ENCODE assay signal across 1 cellular context in the genomic region with DNA sequence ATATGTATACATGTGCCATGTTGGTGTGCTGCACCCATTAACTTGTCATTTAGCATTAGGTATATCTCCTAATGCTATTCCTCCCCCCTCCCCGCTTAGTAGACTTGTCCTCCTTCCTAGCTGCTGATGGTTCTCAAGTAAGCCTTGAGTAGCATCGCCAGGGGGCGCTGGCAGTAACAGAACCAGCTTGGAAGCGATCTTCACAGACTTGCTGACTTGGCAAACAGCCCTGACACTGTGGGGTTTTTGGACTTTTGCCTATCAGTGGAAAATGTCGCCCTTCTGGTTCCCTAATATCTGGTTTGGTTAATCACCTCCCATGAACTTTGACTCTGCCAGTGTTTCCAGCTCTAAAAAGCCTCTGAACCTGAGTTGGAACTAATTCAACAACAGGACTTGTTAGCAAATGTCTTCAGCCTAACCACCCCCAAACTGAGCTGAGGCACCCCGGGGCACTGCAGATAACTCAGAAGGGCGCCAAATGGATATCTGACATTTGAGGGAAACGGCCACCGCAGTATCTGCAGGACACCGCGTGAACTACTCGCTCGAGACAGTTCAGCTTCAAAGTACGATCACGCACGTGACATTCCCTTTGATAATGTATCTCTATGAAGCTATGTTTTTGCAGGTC.
TF ChIP-seq lines count a peak whose summit lies in the region.

No MANE protein-coding gene starts in this region.

TF ChIP-seq in HEK293, 187 proteins besides CTCF, POLR2A, EP300 and RAD21 (continued from another document):
- TF ChIP-seq PRDM10 (tag by site-specific recombination; IDR thresholded peaks at IDR 0.05), result peak; percentile 90
- peak; percentile 59; the same call in 1 of the 2 replicates for TF ChIP-seq ZSCAN30 (tag by site-specific recombination; IDR thresholded peaks at IDR 0.05)
- TF ChIP-seq, protein P1, sequence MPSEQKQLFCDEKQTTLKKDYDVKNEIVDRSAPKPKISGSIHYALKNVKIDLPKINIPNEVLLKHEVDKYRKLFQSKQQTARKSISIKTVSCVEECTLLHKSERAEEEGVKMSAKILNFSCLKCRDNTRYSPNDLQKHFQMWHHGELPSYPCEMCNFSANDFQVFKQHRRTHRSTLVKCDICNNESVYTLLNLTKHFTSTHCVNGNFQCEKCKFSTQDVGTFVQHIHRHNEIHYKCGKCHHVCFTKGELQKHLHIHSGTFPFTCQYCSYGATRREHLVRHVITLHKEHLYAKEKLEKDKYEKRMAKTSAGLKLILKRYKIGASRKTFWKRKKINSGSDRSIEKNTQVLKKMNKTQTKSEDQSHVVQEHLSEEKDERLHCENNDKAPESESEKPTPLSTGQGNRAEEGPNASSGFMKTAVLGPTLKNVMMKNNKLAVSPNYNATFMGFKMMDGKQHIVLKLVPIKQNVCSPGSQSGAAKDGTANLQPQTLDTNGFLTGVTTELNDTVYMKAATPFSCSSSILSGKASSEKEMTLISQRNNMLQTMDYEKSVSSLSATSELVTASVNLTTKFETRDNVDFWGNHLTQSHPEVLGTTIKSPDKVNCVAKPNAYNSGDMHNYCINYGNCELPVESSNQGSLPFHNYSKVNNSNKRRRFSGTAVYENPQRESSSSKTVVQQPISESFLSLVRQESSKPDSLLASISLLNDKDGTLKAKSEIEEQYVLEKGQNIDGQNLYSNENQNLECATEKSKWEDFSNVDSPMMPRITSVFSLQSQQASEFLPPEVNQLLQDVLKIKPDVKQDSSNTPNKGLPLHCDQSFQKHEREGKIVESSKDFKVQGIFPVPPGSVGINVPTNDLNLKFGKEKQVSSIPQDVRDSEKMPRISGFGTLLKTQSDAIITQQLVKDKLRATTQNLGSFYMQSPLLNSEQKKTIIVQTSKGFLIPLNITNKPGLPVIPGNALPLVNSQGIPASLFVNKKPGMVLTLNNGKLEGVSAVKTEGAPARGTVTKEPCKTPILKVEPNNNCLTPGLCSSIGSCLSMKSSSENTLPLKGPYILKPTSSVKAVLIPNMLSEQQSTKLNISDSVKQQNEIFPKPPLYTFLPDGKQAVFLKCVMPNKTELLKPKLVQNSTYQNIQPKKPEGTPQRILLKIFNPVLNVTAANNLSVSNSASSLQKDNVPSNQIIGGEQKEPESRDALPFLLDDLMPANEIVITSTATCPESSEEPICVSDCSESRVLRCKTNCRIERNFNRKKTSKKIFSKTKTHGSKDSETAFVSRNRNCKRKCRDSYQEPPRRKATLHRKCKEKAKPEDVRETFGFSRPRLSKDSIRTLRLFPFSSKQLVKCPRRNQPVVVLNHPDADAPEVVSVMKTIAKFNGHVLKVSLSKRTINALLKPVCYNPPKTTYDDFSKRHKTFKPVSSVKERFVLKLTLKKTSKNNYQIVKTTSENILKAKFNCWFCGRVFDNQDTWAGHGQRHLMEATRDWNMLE (tag by site-specific recombination; conservative IDR thresholded peaks at IDR 0.05; ENCODE audit: low read depth), result 0 out of 2 replicates have a peak, but pooled peaks have one; percentile 13
- TF ChIP-seq, protein P2, sequence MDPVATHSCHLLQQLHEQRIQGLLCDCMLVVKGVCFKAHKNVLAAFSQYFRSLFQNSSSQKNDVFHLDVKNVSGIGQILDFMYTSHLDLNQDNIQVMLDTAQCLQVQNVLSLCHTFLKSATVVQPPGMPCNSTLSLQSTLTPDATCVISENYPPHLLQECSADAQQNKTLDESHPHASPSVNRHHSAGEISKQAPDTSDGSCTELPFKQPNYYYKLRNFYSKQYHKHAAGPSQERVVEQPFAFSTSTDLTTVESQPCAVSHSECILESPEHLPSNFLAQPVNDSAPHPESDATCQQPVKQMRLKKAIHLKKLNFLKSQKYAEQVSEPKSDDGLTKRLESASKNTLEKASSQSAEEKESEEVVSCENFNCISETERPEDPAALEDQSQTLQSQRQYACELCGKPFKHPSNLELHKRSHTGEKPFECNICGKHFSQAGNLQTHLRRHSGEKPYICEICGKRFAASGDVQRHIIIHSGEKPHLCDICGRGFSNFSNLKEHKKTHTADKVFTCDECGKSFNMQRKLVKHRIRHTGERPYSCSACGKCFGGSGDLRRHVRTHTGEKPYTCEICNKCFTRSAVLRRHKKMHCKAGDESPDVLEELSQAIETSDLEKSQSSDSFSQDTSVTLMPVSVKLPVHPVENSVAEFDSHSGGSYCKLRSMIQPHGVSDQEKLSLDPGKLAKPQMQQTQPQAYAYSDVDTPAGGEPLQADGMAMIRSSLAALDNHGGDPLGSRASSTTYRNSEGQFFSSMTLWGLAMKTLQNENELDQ (tag by site-specific recombination; IDR thresholded peaks at IDR 0.05; ENCODE audit: low read depth), result no peak
- TF ChIP-seq GFI1B (tag by site-specific recombination; IDR thresholded peaks at IDR 0.05), result no peak
- TF ChIP-seq ZBTB8A (tag by site-specific recombination; IDR thresholded peaks at IDR 0.05), result peak; percentile 66
- TF ChIP-seq ZBTB11 (tag by site-specific recombination; conservative IDR thresholded peaks at IDR 0.05; ENCODE audit: low read depth), result no peak
- TF ChIP-seq MEIS1 (CRISPR knock-in tag; IDR thresholded peaks at IDR 0.05; ENCODE audit: borderline replicate concordance), result no peak
- no peak for TF ChIP-seq SP3 (tag by site-specific recombination; IDR thresholded peaks at IDR 0.05)
- TF ChIP-seq ZBTB48 (tag by site-specific recombination; IDR thresholded peaks at IDR 0.05), result 0 out of 2 replicates have a peak, but pooled peaks have one; percentile 19
- no peak for TF ChIP-seq FEZF1 (tag by site-specific recombination; IDR thresholded peaks at IDR 0.05)
- TF ChIP-seq ZEB2 (tag by site-specific recombination; IDR thresholded peaks at IDR 0.05), result peak; percentile 39; the same call in 1 of the 2 replicates
- peak; percentile 34; the same call in 1 of the 2 replicates for TF ChIP-seq ZNF24 (tag by site-specific recombination; IDR thresholded peaks at IDR 0.05)
- TF ChIP-seq ZNF2 (tag by site-specific recombination; IDR thresholded peaks at IDR 0.05), result peak; percentile 80
- peak; percentile 25; the same call in 1 of the 2 replicates for TF ChIP-seq ZXDB (tag by site-specific recombination; IDR thresholded peaks at IDR 0.05)
- peak; percentile 81 for TF ChIP-seq ZNF341 (tag by site-specific recombination; IDR thresholded peaks at IDR 0.05; ENCODE audit: low read depth)
- TF ChIP-seq ZNF501 (tag by site-specific recombination; IDR thresholded peaks at IDR 0.05), result peak; percentile 44
- TF ChIP-seq ZNF660 (tag by site-specific recombination; IDR thresholded peaks at IDR 0.05), result peak; percentile 94; the same call in 1 of the 2 replicates
- peak; percentile 73 for TF ChIP-seq ZNF654 (tag by site-specific recombination; IDR thresholded peaks at IDR 0.05; ENCODE audit: low read depth)
- peak; percentile 16; the same call in 1 of the 2 replicates for TF ChIP-seq ZBTB21 (tag by site-specific recombination; IDR thresholded peaks at IDR 0.05)
- no peak for TF ChIP-seq ZFP41 (tag by site-specific recombination; IDR thresholded peaks at IDR 0.05; ENCODE audit: borderline replicate concordance)
- no peak for TF ChIP-seq ZNF585B (tag by site-specific recombination; IDR thresholded peaks at IDR 0.05)
- TF ChIP-seq TRIM28 (IDR thresholded peaks at IDR 0.05; ENCODE audit: borderline replicate concordance, low read length), result no peak
- TF ChIP-seq, protein P3, sequence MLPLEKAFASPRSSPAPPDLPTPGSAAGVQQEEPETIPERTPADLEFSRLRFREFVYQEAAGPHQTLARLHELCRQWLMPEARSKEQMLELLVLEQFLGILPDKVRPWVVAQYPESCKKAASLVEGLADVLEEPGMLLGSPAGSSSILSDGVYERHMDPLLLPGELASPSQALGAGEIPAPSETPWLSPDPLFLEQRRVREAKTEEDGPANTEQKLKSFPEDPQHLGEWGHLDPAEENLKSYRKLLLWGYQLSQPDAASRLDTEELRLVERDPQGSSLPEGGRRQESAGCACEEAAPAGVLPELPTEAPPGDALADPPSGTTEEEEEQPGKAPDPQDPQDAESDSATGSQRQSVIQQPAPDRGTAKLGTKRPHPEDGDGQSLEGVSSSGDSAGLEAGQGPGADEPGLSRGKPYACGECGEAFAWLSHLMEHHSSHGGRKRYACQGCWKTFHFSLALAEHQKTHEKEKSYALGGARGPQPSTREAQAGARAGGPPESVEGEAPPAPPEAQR (tag by site-specific recombination; IDR thresholded peaks at IDR 0.05), result no peak
- TF ChIP-seq, protein P4, sequence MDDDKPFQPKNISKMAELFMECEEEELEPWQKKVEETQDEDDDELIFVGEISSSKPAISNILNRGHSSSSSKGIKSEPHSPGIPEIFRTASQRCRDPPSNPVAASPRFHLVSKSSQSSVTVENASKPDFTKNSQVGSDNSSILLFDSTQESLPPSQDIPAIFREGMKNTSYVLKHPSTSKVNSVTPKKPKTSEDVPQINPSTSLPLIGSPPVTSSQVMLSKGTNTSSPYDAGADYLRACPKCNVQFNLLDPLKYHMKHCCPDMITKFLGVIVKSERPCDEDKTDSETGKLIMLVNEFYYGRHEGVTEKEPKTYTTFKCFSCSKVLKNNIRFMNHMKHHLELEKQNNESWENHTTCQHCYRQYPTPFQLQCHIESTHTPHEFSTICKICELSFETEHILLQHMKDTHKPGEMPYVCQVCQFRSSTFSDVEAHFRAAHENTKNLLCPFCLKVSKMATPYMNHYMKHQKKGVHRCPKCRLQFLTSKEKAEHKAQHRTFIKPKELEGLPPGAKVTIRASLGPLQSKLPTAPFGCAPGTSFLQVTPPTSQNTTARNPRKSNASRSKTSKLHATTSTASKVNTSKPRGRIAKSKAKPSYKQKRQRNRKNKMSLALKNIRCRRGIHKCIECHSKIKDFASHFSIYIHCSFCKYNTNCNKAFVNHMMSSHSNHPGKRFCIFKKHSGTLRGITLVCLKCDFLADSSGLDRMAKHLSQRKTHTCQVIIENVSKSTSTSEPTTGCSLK (tag by site-specific recombination; IDR thresholded peaks at IDR 0.05), result no peak
